Comparison of ENCODE assay signal across 16 cellular contexts in genomic region chr5:75016896-75017295, GRCh38. TPM values are rescaled to one million over a fixed set of nuclear protein-coding genes. Genes with fewer than 3 reads are reported as not detected.
DNase-seq lines count a peak whose midpoint lies in the region; ATAC-seq and TF ChIP-seq lines count a peak whose summit lies in the region.
"Had no signal": no experiment of that assay in that cellular context is flagged by ENCODE, and none has a peak within 500 bp of the region (broad histone marks: within the 10 kb centered on the region; RNA-seq: fewer than 3 reads in every experiment).

No MANE protein-coding gene starts in this region.

- H3K4me1 Mint-ChIP-seq in activated T-helper 1 cell treated with anti-CD3 and anti-CD28 coated beads, Interleukin-12 subunit alpha, Interleukin-12 subunit beta, Interleukin-2, Interleukin-4 antibody, amounts not matched to agents 30 ng/mL and 10 ng/mL and 1 ng/mL, durations not matched to agents 14 hours and 24 hours and 36 hours (ENCODE audit: low read depth): no peaks in the 10 kb centered on the region
- H3K4me1 Mint-ChIP-seq: CD4-positive, alpha-beta memory T cell had no signal

- no peaks in the 10 kb centered on the region for H3K27me3 ChIP-seq in KMS-11 (ENCODE audit: insufficient read depth, low read depth)
- H3K27me3 ChIP-seq: BE2C had no signal

- no peak for TF ChIP-seq CTCF in KMS-11 (conservative IDR thresholded peaks at IDR 0.05; ENCODE audit: low read depth, low read length)
- no peak for TF ChIP-seq CTCF in epithelial cell of esophagus (IDR thresholded peaks at IDR 0.05; ENCODE audit: insufficient read depth, low read depth, low read length, missing control alignments)

- no peaks in the 10 kb centered on the region for H4K20me1 ChIP-seq in KMS-11 (ENCODE audit: insufficient read depth)

- H3K36me3 Mint-ChIP-seq in activated T-helper 1 cell treated with anti-CD3 and anti-CD28 coated beads, Interleukin-12 subunit alpha, Interleukin-12 subunit beta, Interleukin-2, Interleukin-4 antibody, amounts not matched to agents 30 ng/mL and 10 ng/mL and 1 ng/mL, durations not matched to agents 14 hours and 24 hours and 36 hours (ENCODE audit: low read depth): peaks cover under 1% of the 10 kb centered on the region

- DNase-seq in AG08395 (ENCODE audit: low spot score) (peak; percentile 20), GM03348 (ENCODE audit: low spot score) (peak; percentile 40), epithelial cell of esophagus (ENCODE audit: low read depth) (peak; percentile 27), NCI-H1694 treated with DMSO at 0.1 percent for 48 hours (lab: John Stamatoyannopoulos, UW) (no peak), NCI-H2171 treated with DMSO at 0.1 percent for 48 hours (lab: John Stamatoyannopoulos, UW) (no peak)
- DNase-seq in activated T-helper 1 cell treated with anti-CD3 and anti-CD28 coated beads, Interleukin-12 subunit alpha, Interleukin-12 subunit beta, Interleukin-2, Interleukin-4 antibody, amounts not matched to agents 30 ng/mL and 10 ng/mL and 1 ng/mL, durations not matched to agents 14 hours and 24 hours and 36 hours (ENCODE audit: low spot score): no peak
- DNase-seq: BE2C; CD4-positive, alpha-beta memory T cell; DMS79 treated with DMSO at 0.1 percent for 48 hours; GDM1 had no signal

- peak overlapping the region; percentile 50 for H3K4me2 ChIP-seq in KMS-11

- no peaks in the 10 kb centered on the region for H3K9me3 Mint-ChIP-seq in activated T-helper 1 cell treated with anti-CD3 and anti-CD28 coated beads, Interleukin-12 subunit alpha, Interleukin-12 subunit beta, Interleukin-2, Interleukin-4 antibody, amounts not matched to agents 30 ng/mL and 10 ng/mL and 1 ng/mL, durations not matched to agents 14 hours and 24 hours and 36 hours
- H3K9me3 Mint-ChIP-seq: CD4-positive, alpha-beta memory T cell had no signal

- no peak overlapping the region for H3K4me3 ChIP-seq in KMS-11 (IDR thresholded peaks at IDR 0.05; ENCODE audit: insufficient read depth, low read depth, low read length)
- no peak overlapping the region for H3K4me3 ChIP-seq in epithelial cell of esophagus (ENCODE audit: low read length)
- H3K4me3 ChIP-seq: HAP-1 had no signal

- peaks cover 26% of the 10 kb centered on the region for H3K4me1 ChIP-seq in KMS-11 (ENCODE audit: low read depth, poor library complexity, severe bottlenecking)
- H3K4me1 ChIP-seq: BE2C had no signal

- ATAC-seq in GM19395 (IDR thresholded peaks at IDR 0.05; ENCODE audit: unreplicated experiment): no peak
- ATAC-seq: HepG2 had no signal

- H3K4me3 Mint-ChIP-seq in activated T-helper 1 cell treated with anti-CD3 and anti-CD28 coated beads, Interleukin-12 subunit alpha, Interleukin-12 subunit beta, Interleukin-2, Interleukin-4 antibody, amounts not matched to agents 30 ng/mL and 10 ng/mL and 1 ng/mL, durations not matched to agents 14 hours and 24 hours and 36 hours: no peak overlapping the region
- H3K4me3 Mint-ChIP-seq: CD4-positive, alpha-beta memory T cell had no signal

- H3K79me2 ChIP-seq in KMS-11 (ENCODE audit: insufficient read depth, low read depth): no peaks in the 10 kb centered on the region

- no peaks in the 10 kb centered on the region for H3K36me3 ChIP-seq in KMS-11 (ENCODE audit: insufficient read depth)
- H3K36me3 ChIP-seq: BE2C, HAP-1 had no signal

- H3K27ac Mint-ChIP-seq in activated T-helper 1 cell treated with anti-CD3 and anti-CD28 coated beads, Interleukin-12 subunit alpha, Interleukin-12 subunit beta, Interleukin-2, Interleukin-4 antibody, amounts not matched to agents 30 ng/mL and 10 ng/mL and 1 ng/mL, durations not matched to agents 14 hours and 24 hours and 36 hours: no peak overlapping the region
- H3K27ac Mint-ChIP-seq: CD4-positive, alpha-beta memory T cell had no signal

- no peak overlapping the region for H3K27ac ChIP-seq in KMS-11
- H3K27ac ChIP-seq: 22Rv1, C4-2B had no signal

- intact Hi-C loops in activated T-helper 1 cell treated with anti-CD3 and anti-CD28 coated beads, Interleukin-12 subunit alpha, Interleukin-12 subunit beta, Interleukin-2, Interleukin-4 antibody, amounts not matched to agents 30 ng/mL and 10 ng/mL and 1 ng/mL, durations not matched to agents 14 hours and 24 hours and 36 hours (cut with micrococcal nuclease): no loop called here

- H2AFZ ChIP-seq in KMS-11 (ENCODE audit: low read depth): no peak overlapping the region

- H3K27me3 Mint-ChIP-seq in activated T-helper 1 cell treated with anti-CD3 and anti-CD28 coated beads, Interleukin-12 subunit alpha, Interleukin-12 subunit beta, Interleukin-2, Interleukin-4 antibody, amounts not matched to agents 30 ng/mL and 10 ng/mL and 1 ng/mL, durations not matched to agents 14 hours and 24 hours and 36 hours (ENCODE audit: insufficient read depth): no peaks in the 10 kb centered on the region
- H3K27me3 Mint-ChIP-seq: CD4-positive, alpha-beta memory T cell had no signal

- no peak overlapping the region for H3K9ac ChIP-seq in KMS-11

RNA-seq across cellular contexts. Expression of gene GCNT4, which starts 35.5 kb away (rescaled TPM):
- total RNA-seq in activated T-helper 1 cell treated with anti-CD3 and anti-CD28 coated beads, Interleukin-12 subunit alpha, Interleukin-12 subunit beta, Interleukin-2, Interleukin-4 antibody, amounts not matched to agents 30 ng/mL and 10 ng/mL and 1 ng/mL, durations not matched to agents 14 hours and 24 hours and 36 hours: 0.67 and 0.96 TPM in 2 replicates

Comparison
In these comparisons a context has a peak if more than half of its experiments do, and no peak if none do; other contexts are left out.
1. DNase-seq: peak in AG08395 (single experiment), GM03348 (single experiment) and epithelial cell of esophagus (single experiment); none in NCI-H1694 treated with DMSO at 0.1 percent for 48 hours (single experiment), NCI-H2171 treated with DMSO at 0.1 percent for 48 hours (single experiment) and activated T-helper 1 cell treated with anti-CD3 and anti-CD28 coated beads, Interleukin-12 subunit alpha, Interleukin-12 subunit beta, Interleukin-2, Interleukin-4 antibody, amounts not matched to agents 30 ng/mL and 10 ng/mL and 1 ng/mL, durations not matched to agents 14 hours and 24 hours and 36 hours (single experiment).